Comparison of ENCODE assay signal across 8 cellular contexts in the genomic region with DNA sequence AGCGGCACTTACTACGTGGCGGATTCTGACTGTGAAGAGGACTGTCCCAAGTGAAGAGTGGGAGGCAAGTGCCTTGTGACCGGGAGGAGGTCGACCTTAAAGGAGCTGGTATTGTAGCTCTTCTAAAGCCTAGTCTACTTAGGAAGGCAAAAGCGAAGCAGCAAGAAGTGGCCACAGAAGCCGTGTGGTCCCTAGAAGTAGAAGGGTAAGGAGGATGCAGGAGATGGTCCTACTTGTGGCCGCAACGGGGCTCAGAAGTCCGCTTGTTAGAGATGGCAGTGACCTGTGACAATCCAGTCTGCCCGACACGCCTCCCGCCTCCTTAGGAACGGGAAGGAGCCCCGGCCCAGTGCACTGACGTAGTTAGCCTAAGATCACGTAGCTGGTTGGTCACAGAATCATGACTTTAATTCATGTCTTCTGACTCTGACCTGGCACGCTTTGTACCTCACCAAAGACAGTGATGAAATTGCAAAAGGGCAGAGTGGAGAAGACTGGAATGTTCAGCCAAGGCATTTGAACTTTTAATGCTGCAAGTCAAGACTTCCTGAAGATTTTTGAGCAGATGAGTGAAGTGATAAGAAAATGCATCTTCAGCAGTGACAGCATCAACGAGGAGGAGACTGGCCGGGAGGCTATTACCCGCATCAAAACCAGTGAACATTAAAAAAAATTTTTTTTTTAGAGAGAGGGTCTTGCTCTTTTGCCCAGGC. TPM values are rescaled to one million over a fixed set of nuclear protein-coding genes. Genes with fewer than 3 reads are reported as not detected.
DNase-seq lines count a peak whose midpoint lies in the region; ATAC-seq and TF ChIP-seq lines count a peak whose summit lies in the region.

No MANE protein-coding gene starts in this region.

- H3K36me3 ChIP-seq in right lobe of liver, result no peaks in the 10 kb centered on the region

- DNase-seq in NCI-H2196 treated with DMSO at 0.1 percent for 48 hours (lab: John Stamatoyannopoulos, UW; ENCODE audit: unreplicated experiment) (peak; percentile 55), dedifferentiated amniotic fluid mesenchymal stem cell (ENCODE audit: extremely low spot score) (peak; percentile 97), right lobe of liver (peak; percentile 85 to 92 (median 90))
- DNase-seq in activated CD4-positive, alpha-beta T cell treated with anti-CD3 and anti-CD28 coated beads for 24 hours (ENCODE audit: low read depth in 2 of 2), result peak; percentile 56 to 64
- DNase-seq in stimulated activated CD4-positive, alpha-beta T cell treated with anti-CD3 and anti-CD28 coated beads, TNF-alpha, amount 100 ng/mL, for 4 hours (ENCODE audit: low read depth in 3 of 3), result peak; percentile 41 to 52 (median 45)

- H3K9me3 ChIP-seq in right lobe of liver, result no peaks in the 10 kb centered on the region

- 7% methylated on average over 14 of the region's 21 CpGs for WGBS in right lobe of liver (ENCODE audit: insufficient coverage, low coverage, low lambda C conversion rate, missing lambda C conversion rate)

- TF ChIP-seq CTCF in 22Rv1 (IDR thresholded peaks at IDR 0.05) (no peak), right lobe of liver (IDR thresholded peaks at IDR 0.05) (no peak)

- no peaks in the 10 kb centered on the region for H3K27me3 ChIP-seq in right lobe of liver

- ATAC-seq in GM18502 (IDR thresholded peaks at IDR 0.05; ENCODE audit: poor library complexity, unreplicated experiment) (peak; percentile 45), HG02885 (IDR thresholded peaks at IDR 0.05; ENCODE audit: poor library complexity, unreplicated experiment) (peak; percentile 48), right lobe of liver (peak; percentile 59 to 74 (median 70))

- peak; percentile 88 for TF ChIP-seq POLR2A in right lobe of liver (IDR thresholded peaks at IDR 0.05)

- H3K4me3 ChIP-seq in right lobe of liver, result peak overlapping the region; percentile 43 to 61 (median 58)

- H3K4me1 ChIP-seq in right lobe of liver, result peaks cover 0 to 15% (median 3%) of the 10 kb centered on the region in 4 donors

- peak overlapping the region; percentile 95 for H3K27ac ChIP-seq in 22Rv1
- H3K27ac ChIP-seq in right lobe of liver, result peak overlapping the region; percentile 90 to 97 (median 97)

- intact Hi-C loops in right lobe of liver (cut with DNase I), result no loop called here

RNA-seq across cellular contexts. Expression of a gene that starts 0.7 kb away (rescaled TPM):
- 10 to 100 TPM in 4 of 6 experiments, 1 to 10 TPM in 2; 7.0 to 19.1 (median 11.1) TPM for total RNA-seq in right lobe of liver

Comparison
In these comparisons a context has a peak if more than half of its experiments do, and no peak if none do; other contexts are left out.
1. Peak in every context shown above with its lines: DNase-seq, ATAC-seq, H3K4me3 ChIP-seq and H3K27ac ChIP-seq.
2. DNase-seq: peak in every context shown above with its lines; median percentile 97 in dedifferentiated amniotic fluid mesenchymal stem cell; 90 in right lobe of liver; 60 in activated CD4-positive, alpha-beta T cell treated with anti-CD3 and anti-CD28 coated beads for 24 hours; 55 in NCI-H2196 treated with DMSO at 0.1 percent for 48 hours; 45 in stimulated activated CD4-positive, alpha-beta T cell treated with anti-CD3 and anti-CD28 coated beads, TNF-alpha, amount 100 ng/mL, for 4 hours.